1 cellular context compared by ENCODE assay signal in genomic region chr14:76884853-76885276, GRCh38.
TF ChIP-seq lines count a peak whose summit lies in the region.

No MANE protein-coding gene starts in this region.

TF ChIP-seq in IMR-90, 13 proteins besides CTCF, POLR2A, EP300 and RAD21:
- no peak for TF ChIP-seq NFE2L2 (IDR thresholded peaks at IDR 0.05; ENCODE audit: low read depth, low read length)
- no peak for TF ChIP-seq FOS (IDR thresholded peaks at IDR 0.05; ENCODE audit: low read depth, low read length)
- TF ChIP-seq, protein P1, sequence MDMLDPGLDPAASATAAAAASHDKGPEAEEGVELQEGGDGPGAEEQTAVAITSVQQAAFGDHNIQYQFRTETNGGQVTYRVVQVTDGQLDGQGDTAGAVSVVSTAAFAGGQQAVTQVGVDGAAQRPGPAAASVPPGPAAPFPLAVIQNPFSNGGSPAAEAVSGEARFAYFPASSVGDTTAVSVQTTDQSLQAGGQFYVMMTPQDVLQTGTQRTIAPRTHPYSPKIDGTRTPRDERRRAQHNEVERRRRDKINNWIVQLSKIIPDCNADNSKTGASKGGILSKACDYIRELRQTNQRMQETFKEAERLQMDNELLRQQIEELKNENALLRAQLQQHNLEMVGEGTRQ (IDR thresholded peaks at IDR 0.05; ENCODE audit: low read depth, low read length) = no peak
- no peak for TF ChIP-seq MAZ (IDR thresholded peaks at IDR 0.05; ENCODE audit: borderline replicate concordance, low read depth, low read length)
- TF ChIP-seq BHLHE40 (IDR thresholded peaks at IDR 0.05; ENCODE audit: low read depth, low read length) = no peak
- TF ChIP-seq RFX5 (IDR thresholded peaks at IDR 0.05; ENCODE audit: low read depth, low read length) = no peak
- TF ChIP-seq ELK1 (IDR thresholded peaks at IDR 0.05; ENCODE audit: borderline replicate concordance, low read depth, low read length) = no peak
- TF ChIP-seq SMC3 (IDR thresholded peaks at IDR 0.05; ENCODE audit: low read depth, low read length) = no peak
- no peak for TF ChIP-seq CEBPB (IDR thresholded peaks at IDR 0.05; ENCODE audit: low read depth, low read length)
- no peak for TF ChIP-seq RCOR1 (IDR thresholded peaks at IDR 0.05; ENCODE audit: insufficient replicate concordance, low read length)
- no peak for TF ChIP-seq MXI1 (IDR thresholded peaks at IDR 0.05; ENCODE audit: borderline replicate concordance, low read depth, low read length)
- no peak for TF ChIP-seq CHD1 (IDR thresholded peaks at IDR 0.05; ENCODE audit: low read depth, low read length)
- TF ChIP-seq MAFK (IDR thresholded peaks at IDR 0.05; ENCODE audit: low read depth, low read length) = no peak
